ENCODE assay signal across 9 cellular contexts in genomic region chr4:168319486-168320019, GRCh38. TPM values are rescaled to one million over a fixed set of nuclear protein-coding genes. Genes with fewer than 3 reads are reported as not detected.
A peak's percentile ranks its signal among the peaks of the same experiment; 100 is the strongest.
DNase-seq lines count a peak whose midpoint lies in the region; ATAC-seq and TF ChIP-seq lines count a peak whose summit lies in the region.
"Had no signal": no experiment of that assay in that cellular context is flagged by ENCODE, and none has a peak within 500 bp of the region (broad histone marks: within the 10 kb centered on the region; RNA-seq: fewer than 3 reads in every experiment).

No MANE protein-coding gene starts in this region.

- peaks cover 18% of the 10 kb centered on the region for H3K36me3 Mint-ChIP-seq in Calu3 (ENCODE audit: insufficient read depth, unreplicated experiment)
- no peaks in the 10 kb centered on the region for H3K36me3 Mint-ChIP-seq in osteocyte (ENCODE audit: unreplicated experiment)

- no peaks in the 10 kb centered on the region for H3K36me3 ChIP-seq in MM.1S (replicated peaks; ENCODE audit: insufficient read depth, low read length)

- peaks cover 11% of the 10 kb centered on the region for H3K4me1 ChIP-seq in MM.1S (ENCODE audit: low read length)

- H3K9me3 Mint-ChIP-seq in Calu3 (ENCODE audit: low read depth, unreplicated experiment) (no peaks in the 10 kb centered on the region), osteocyte (ENCODE audit: unreplicated experiment) (peaks cover 3% of the 10 kb centered on the region)

- no peak overlapping the region for H3K4me3 ChIP-seq in MM.1S (ENCODE audit: low read length)

- H3K27me3 ChIP-seq in MM.1S (replicated peaks; ENCODE audit: insufficient read depth, low read length) = peaks cover 28% of the 10 kb centered on the region

- no peaks in the 10 kb centered on the region for H3K9me3 ChIP-seq in MM.1S (replicated peaks; ENCODE audit: insufficient read depth, low read length)

- peak; percentile 3 for DNase-seq in Calu3
- DNase-seq in MM.1S = no peak
- DNase-seq in epithelial cell of prostate (ENCODE audit: low read depth, low spot score) = no peak
- DNase-seq in osteocyte (ENCODE audit: extremely low spot score, unreplicated experiment) = no peak
- DNase-seq in cerebellum (ENCODE audit: low spot score) = no peak
- no peak for DNase-seq in NCI-H446 (lab: John Stamatoyannopoulos, UW)
- no peak for DNase-seq in COLO668 (lab: John Stamatoyannopoulos, UW; ENCODE audit: unreplicated experiment)
- DNase-seq: NCI-H1092 had no signal

- H3F3A ChIP-seq in MM.1S (ENCODE audit: insufficient read depth, low read length) = peaks cover 17% of the 10 kb centered on the region

- H3K9ac ChIP-seq in MM.1S (ENCODE audit: low read length) = no peak overlapping the region

- peak overlapping the region; percentile 94 for H3K27ac Mint-ChIP-seq in Calu3 (ENCODE audit: unreplicated experiment)
- H3K27ac Mint-ChIP-seq in osteocyte (ENCODE audit: unreplicated experiment) = peak overlapping the region; percentile 99

- no peak overlapping the region for H3K27ac ChIP-seq in MM.1S (ENCODE audit: low read length)
- H3K27ac ChIP-seq in epithelial cell of prostate = peak overlapping the region; percentile 71

- TF ChIP-seq CTCF in Calu3 (IDR thresholded peaks at IDR 0.05; ENCODE audit: unreplicated experiment) (no peak), MM.1S (IDR thresholded peaks at IDR 0.05; ENCODE audit: low read length) (no peak), osteocyte (IDR thresholded peaks at IDR 0.05) (no peak)

- CTCF ChIA-PET in Calu3 (lab: Charles Lee) = no interaction called here

- ATAC-seq in GM18520 (IDR thresholded peaks at IDR 0.05; ENCODE audit: unreplicated experiment) = no peak

- H3K27me3 Mint-ChIP-seq in Calu3 (ENCODE audit: unreplicated experiment) (no peaks in the 10 kb centered on the region), osteocyte (ENCODE audit: unreplicated experiment) (no peaks in the 10 kb centered on the region)

- no peak overlapping the region for H3K4me3 Mint-ChIP-seq in Calu3 (ENCODE audit: low read depth, unreplicated experiment)
- H3K4me3 Mint-ChIP-seq in osteocyte (ENCODE audit: unreplicated experiment) = peak overlapping the region; percentile 92

- no peaks in the 10 kb centered on the region for H3K9me2 ChIP-seq in MM.1S (replicated peaks; ENCODE audit: insufficient read depth, low read length)

- no peaks in the 10 kb centered on the region; the same call in 1 of the 2 replicates for H4K20me1 ChIP-seq in MM.1S (ENCODE audit: insufficient read depth, low read length)

- no peaks in the 10 kb centered on the region for H3K79me2 ChIP-seq in MM.1S (ENCODE audit: low read length)

- no peak overlapping the region for H2AFZ ChIP-seq in MM.1S (ENCODE audit: low read length)

- BruUV-seq in Calu3 (replicated peaks; lab: Mats Ljungman, UMichigan) = no TSS peak

- H3K4me2 ChIP-seq in MM.1S (ENCODE audit: low read depth, low read length) = peak overlapping the region; percentile 89

- intact Hi-C loops in Calu3 (cut with micrococcal nuclease; ENCODE audit: unreplicated experiment) = no loop called here

- H3K4me1 Mint-ChIP-seq in Calu3 (ENCODE audit: low read depth, unreplicated experiment) = peaks cover 17% of the 10 kb centered on the region
- H3K4me1 Mint-ChIP-seq in osteocyte (ENCODE audit: unreplicated experiment) = peaks cover 24% of the 10 kb centered on the region

RNA-seq across cellular contexts. Expression of gene DDX60, which starts 1.0 kb away (rescaled TPM):
- total RNA-seq in Calu3 (2022) (66.5 and 137 TPM in 2 replicates), osteocyte (15.7 and 16.6 TPM in 2 replicates), cerebellum (7.7 TPM)
